8 cellular contexts compared by ENCODE assay signal in genomic region chr6:113969888-113970807, GRCh38. TPM values are rescaled to one million over a fixed set of nuclear protein-coding genes. Genes with fewer than 3 reads are reported as not detected.
A peak's percentile ranks its signal among the peaks of the same experiment; 100 is the strongest.
DNase-seq lines count a peak whose midpoint lies in the region; ATAC-seq and TF ChIP-seq lines count a peak whose summit lies in the region.

No MANE protein-coding gene starts in this region.

- peak overlapping the region; percentile 99 for H3K27ac Mint-ChIP-seq in Caco-2 (ENCODE audit: unreplicated experiment)
- peak overlapping the region; percentile 96 for H3K27ac Mint-ChIP-seq in activated naive CD8-positive, alpha-beta T cell

- no TSS peak for BruUV-seq in Caco-2 (replicated peaks; lab: Mats Ljungman, UMichigan)

- H3K36me3 ChIP-seq in Caco-2 (ENCODE audit: control insufficient read depth, insufficient read depth, low read length) (no peaks in the 10 kb centered on the region), cardiac muscle cell (no peaks in the 10 kb centered on the region), ovary (no peaks in the 10 kb centered on the region), transverse colon (no peaks in the 10 kb centered on the region)

- 0 to 1% (median 0%) methylated on average over 65 to 70 of the region's 70 CpGs for WGBS in ovary, 3 donors
- 1 to 5% methylated on average over 8 to 53 of the region's 70 CpGs for WGBS in transverse colon (ENCODE audit: low coverage in 1 of 2), 2 donors

- TF ChIP-seq POLR2A in ovary (IDR thresholded peaks at IDR 0.05), result no peak
- TF ChIP-seq POLR2A in transverse colon (IDR thresholded peaks at IDR 0.05), result no peak

- H3K27ac ChIP-seq in cardiac muscle cell, result peak overlapping the region; percentile 99
- H3K27ac ChIP-seq in ovary, result peak overlapping the region; percentile 81 to 91
- H3K27ac ChIP-seq in transverse colon, result peak overlapping the region; percentile 94 to 97 (median 96)

- in situ Hi-C loops in SK-MEL-5 (cut with HindIII; ENCODE audit: low pct_unique_long_range_greater_than_20kb, low sequenced_read_pairs) (no loop called here), transverse colon (cut with MboI; ENCODE audit: low pct_ligation_motif_present in 1 of 4, low pct_unique_long_range_greater_than_20kb in 1 of 4, low sequenced_read_pairs in 3 of 4) (no loop called here)

- TF ChIP-seq CTCF in Caco-2 (IDR thresholded peaks at IDR 0.05; ENCODE audit: insufficient read depth in 1 of 2, low read depth in 1 of 2, low read length in 1 of 2, severe bottlenecking in 1 of 2, unreplicated experiment in 1 of 2) (no peak), cardiac muscle cell (IDR thresholded peaks at IDR 0.05; ENCODE audit: low read depth, low read length) (no peak), ovary (IDR thresholded peaks at IDR 0.05) (no peak), transverse colon (IDR thresholded peaks at IDR 0.05) (no peak)

- POLR2A ChIA-PET in Caco-2 (lab: Charles Lee), result interaction anchor here (0.6 kb wide), 1 partner anchor 323 kb away, joined by 4 read pairs; no protein-coding TSS in a partner anchor

- peaks cover 32% of the 10 kb centered on the region for H3K4me1 Mint-ChIP-seq in Caco-2 (ENCODE audit: low read depth, unreplicated experiment)
- H3K4me1 Mint-ChIP-seq in activated naive CD8-positive, alpha-beta T cell (ENCODE audit: low read depth), result peaks cover 50% of the 10 kb centered on the region

- H3K27me3 ChIP-seq in Caco-2 (replicated peaks; ENCODE audit: control insufficient read depth, insufficient read depth, low read length) (no peaks in the 10 kb centered on the region), cardiac muscle cell (no peaks in the 10 kb centered on the region), ovary (no peaks in the 10 kb centered on the region), transverse colon (no peaks in the 10 kb centered on the region)

- H3K9me3 Mint-ChIP-seq in Caco-2 (ENCODE audit: unreplicated experiment), result no peaks in the 10 kb centered on the region
- H3K9me3 Mint-ChIP-seq in activated naive CD8-positive, alpha-beta T cell (ENCODE audit: low read depth), result no peaks in the 10 kb centered on the region

- no peak for TF ChIP-seq EP300 in ovary (IDR thresholded peaks at IDR 0.05)
- TF ChIP-seq EP300 in transverse colon (IDR thresholded peaks at IDR 0.05; ENCODE audit: low read depth), result no peak

- CTCF ChIA-PET in Caco-2 (lab: Charles Lee), result interaction anchor here (1.4 kb wide), 1 partner anchor 25 kb away, joined by 5 read pairs; no protein-coding TSS in a partner anchor

- H3K4me1 ChIP-seq in Caco-2, result peaks cover 8% of the 10 kb centered on the region; the same call in 1 of the 2 replicates
- H3K4me1 ChIP-seq in cardiac muscle cell (ENCODE audit: low read depth), result peaks cover 20% of the 10 kb centered on the region
- H3K4me1 ChIP-seq in ovary (ENCODE audit: insufficient read depth), result peaks cover 8% of the 10 kb centered on the region
- peaks cover 0 to 41% (median 20%) of the 10 kb centered on the region in 4 donors for H3K4me1 ChIP-seq in transverse colon

- DNase-seq in Caco-2, result peak; percentile 53
- DNase-seq in HPDE6-E6E7 (ENCODE audit: extremely low spot score), result peak; percentile 13
- peak; percentile 25 for DNase-seq in SK-MEL-5 (ENCODE audit: low read depth, low spot score)
- peak; percentile 49 to 64 for DNase-seq in cardiac muscle cell (ENCODE audit: low read depth in 1 of 2, low spot score in 1 of 2)
- peak; percentile 47 to 73 (median 68) for DNase-seq in ovary
- peak; percentile 68 for DNase-seq in transverse colon

- peaks cover 32% of the 10 kb centered on the region for H3K36me3 Mint-ChIP-seq in Caco-2 (ENCODE audit: insufficient read depth, unreplicated experiment)
- H3K36me3 Mint-ChIP-seq in activated naive CD8-positive, alpha-beta T cell, result no peaks in the 10 kb centered on the region

- H3K9me3 ChIP-seq in Caco-2 (no peaks in the 10 kb centered on the region), cardiac muscle cell (ENCODE audit: low read depth) (no peaks in the 10 kb centered on the region), ovary (no peaks in the 10 kb centered on the region), transverse colon (no peaks in the 10 kb centered on the region)

- peak; percentile 29 for ATAC-seq in GM21360 (IDR thresholded peaks at IDR 0.05; ENCODE audit: unreplicated experiment)

- intact Hi-C loops in Caco-2 (cut with micrococcal nuclease; ENCODE audit: unreplicated experiment), result no loop called here
- intact Hi-C loops in ovary (cut with DNase I), result no loop called here
- intact Hi-C loops in transverse colon (cut with DNase I; ENCODE audit: low total_unique reads), result no loop called here

- no peaks in the 10 kb centered on the region for H3K27me3 Mint-ChIP-seq in Caco-2 (ENCODE audit: insufficient read depth, unreplicated experiment)
- no peaks in the 10 kb centered on the region for H3K27me3 Mint-ChIP-seq in activated naive CD8-positive, alpha-beta T cell

- H3K4me3 Mint-ChIP-seq in Caco-2 (ENCODE audit: unreplicated experiment), result peak overlapping the region; percentile 98
- peak overlapping the region; percentile 98 for H3K4me3 Mint-ChIP-seq in activated naive CD8-positive, alpha-beta T cell

- peak overlapping the region; percentile 97 for H3K4me3 ChIP-seq in Caco-2 (ENCODE audit: low read depth, low read length)
- peak overlapping the region; percentile 96 for H3K4me3 ChIP-seq in cardiac muscle cell
- H3K4me3 ChIP-seq in ovary, result peak overlapping the region; percentile 77
- peak overlapping the region; percentile 90 to 96 (median 92) for H3K4me3 ChIP-seq in transverse colon

RNA-seq across cellular contexts. Expression of gene HDAC2, which starts 0.8 kb away (rescaled TPM):
- total RNA-seq in Caco-2 (2022) (197 and 201 TPM in 2 replicates), cardiac muscle cell (140 and 150 TPM in 2 replicates), ovary (10 to 100 TPM; 58.7 to 90.6 (median 80.3) TPM), transverse colon (10 to 100 TPM; 26.6 to 60.8 (median 38.0) TPM)
- total RNA-seq in SK-MEL-5 (2014; rRNA removed; shearing (Covaris generic)), result 53.3 and 66.0 TPM in 2 replicates
- 136 and 150 TPM in 2 replicates for polyA plus RNA-seq in SK-MEL-5 (2015; cell fraction: cytosol; rRNA removed)
- 92.1 and 98.5 TPM in 2 replicates for polyA plus RNA-seq in SK-MEL-5 (2015; cell fraction: nucleus; rRNA removed)
- polyA plus RNA-seq in cardiac muscle cell (321 and 370 TPM in 2 replicates), ovary (100 to 1,000 TPM in 1 of 2 donors, 10 to 100 TPM in 1; 76.9 to 100 TPM)

Comparison
In these comparisons a context has a peak if more than half of its experiments do, and no peak if none do; other contexts are left out.
1. Peak in every context shown above with its lines: DNase-seq, ATAC-seq, H3K4me3 ChIP-seq and H3K27ac ChIP-seq.
2. DNase-seq: peak in every context shown above with its lines; median percentile 68 in ovary; 68 in transverse colon; 56 in cardiac muscle cell; 53 in Caco-2; 25 in SK-MEL-5; 13 in HPDE6-E6E7.